Comparison of ENCODE assay signal across 8 cellular contexts in genomic region chr7:129778770-129779601, GRCh38.
A peak's percentile ranks its signal among the peaks of the same experiment; 100 is the strongest.
DNase-seq lines count a peak whose midpoint lies in the region; ATAC-seq lines count a peak whose summit lies in the region.

No MANE protein-coding gene starts in this region.

- peak overlapping the region; percentile 26 to 84 (median 53) for H3K4me3 Mint-ChIP-seq in CD8-positive, alpha-beta memory T cell
- peak overlapping the region; percentile 52 for H3K4me3 Mint-ChIP-seq in activated T-helper 17 cell treated with anti-CD3 and anti-CD28 coated beads, Interleukin-2, amount 50 U/mL, for 72 hours
- H3K4me3 Mint-ChIP-seq in memory B cell = peak overlapping the region; percentile 69

- no peak overlapping the region for H3K27ac Mint-ChIP-seq in CD8-positive, alpha-beta memory T cell
- no peak overlapping the region for H3K27ac Mint-ChIP-seq in activated T-helper 17 cell treated with anti-CD3 and anti-CD28 coated beads, Interleukin-2, amount 50 U/mL, for 72 hours
- no peak overlapping the region for H3K27ac Mint-ChIP-seq in memory B cell

- POLR2A ChIA-PET in CD8-positive, alpha-beta memory T cell (lab: Charles Lee) = no interaction called here

- no peaks in the 10 kb centered on the region for H3K9me3 ChIP-seq in CD8-positive, alpha-beta memory T cell (ENCODE audit: low read length)

- peaks cover 43 to 47% of the 10 kb centered on the region in 2 donors for H3K27me3 Mint-ChIP-seq in CD8-positive, alpha-beta memory T cell
- peaks cover 36% of the 10 kb centered on the region for H3K27me3 Mint-ChIP-seq in activated T-helper 17 cell treated with anti-CD3 and anti-CD28 coated beads, Interleukin-2, amount 50 U/mL, for 72 hours
- peaks cover 20% of the 10 kb centered on the region for H3K27me3 Mint-ChIP-seq in memory B cell

- no peaks in the 10 kb centered on the region for H3K36me3 Mint-ChIP-seq in CD8-positive, alpha-beta memory T cell
- H3K36me3 Mint-ChIP-seq in activated T-helper 17 cell treated with anti-CD3 and anti-CD28 coated beads, Interleukin-2, amount 50 U/mL, for 72 hours (ENCODE audit: low read depth) = peaks cover 15% of the 10 kb centered on the region
- no peaks in the 10 kb centered on the region for H3K36me3 Mint-ChIP-seq in memory B cell

- H3K36me3 ChIP-seq in CD8-positive, alpha-beta memory T cell (ENCODE audit: insufficient read depth, low read length) = no peaks in the 10 kb centered on the region

- H3K9me3 Mint-ChIP-seq in CD8-positive, alpha-beta memory T cell = peaks cover 0 to 3% (median 0%) of the 10 kb centered on the region in 5 donors
- no peaks in the 10 kb centered on the region for H3K9me3 Mint-ChIP-seq in activated T-helper 17 cell treated with anti-CD3 and anti-CD28 coated beads, Interleukin-2, amount 50 U/mL, for 72 hours
- no peaks in the 10 kb centered on the region for H3K9me3 Mint-ChIP-seq in memory B cell

- no peak overlapping the region for H3K4me3 ChIP-seq in CD8-positive, alpha-beta memory T cell (ENCODE audit: low read length)

- H3K27ac ChIP-seq in CD8-positive, alpha-beta memory T cell (ENCODE audit: low read depth, low read length) = peak overlapping the region; percentile 9

- no peak for DNase-seq in CD8-positive, alpha-beta memory T cell
- peak in 1 of 2 donors; percentile 35 for DNase-seq in memory B cell (ENCODE audit: low spot score in 2 of 2)
- no peak for DNase-seq in NCI-H524 treated with DMSO at 0.1 percent for 48 hours (lab: John Stamatoyannopoulos, UW)
- no peak for DNase-seq in MV-4-11 (lab: John Stamatoyannopoulos, UW)
- no peak for DNase-seq in NCI-H1436 treated with DMSO at 0.1 percent for 48 hours (lab: John Stamatoyannopoulos, UW)

- H3K27me3 ChIP-seq in CD8-positive, alpha-beta memory T cell (ENCODE audit: insufficient read depth, low read length, poor library complexity, severe bottlenecking) = peaks cover 49% of the 10 kb centered on the region

- ATAC-seq in HG02885 (IDR thresholded peaks at IDR 0.05; ENCODE audit: poor library complexity, unreplicated experiment) (peak; percentile 6), memory B cell (ENCODE audit: low read depth) (peak; percentile 2), HG02678 (IDR thresholded peaks at IDR 0.05; ENCODE audit: unreplicated experiment) (no peak)
- ATAC-seq in activated T-helper 17 cell treated with anti-CD3 and anti-CD28 coated beads, Interleukin-2, amount 50 U/mL, for 72 hours (replicated peaks) = peak; percentile 5

- peaks cover 24 to 45% (median 25%) of the 10 kb centered on the region in 3 donors for H3K4me1 Mint-ChIP-seq in CD8-positive, alpha-beta memory T cell
- peaks cover 17% of the 10 kb centered on the region for H3K4me1 Mint-ChIP-seq in activated T-helper 17 cell treated with anti-CD3 and anti-CD28 coated beads, Interleukin-2, amount 50 U/mL, for 72 hours
- H3K4me1 Mint-ChIP-seq in memory B cell = peaks cover 24% of the 10 kb centered on the region

- H3K4me1 ChIP-seq in CD8-positive, alpha-beta memory T cell (ENCODE audit: insufficient read depth, low read length) = peaks cover 40% of the 10 kb centered on the region

- CTCF ChIA-PET in CD8-positive, alpha-beta memory T cell (lab: Charles Lee) = interaction anchor here (1.7 kb wide), 1 partner anchor 46 kb away, joined by 4 read pairs; no protein-coding TSS in a partner anchor
